Comparison of ENCODE assay signal across 9 cellular contexts in the genomic region with DNA sequence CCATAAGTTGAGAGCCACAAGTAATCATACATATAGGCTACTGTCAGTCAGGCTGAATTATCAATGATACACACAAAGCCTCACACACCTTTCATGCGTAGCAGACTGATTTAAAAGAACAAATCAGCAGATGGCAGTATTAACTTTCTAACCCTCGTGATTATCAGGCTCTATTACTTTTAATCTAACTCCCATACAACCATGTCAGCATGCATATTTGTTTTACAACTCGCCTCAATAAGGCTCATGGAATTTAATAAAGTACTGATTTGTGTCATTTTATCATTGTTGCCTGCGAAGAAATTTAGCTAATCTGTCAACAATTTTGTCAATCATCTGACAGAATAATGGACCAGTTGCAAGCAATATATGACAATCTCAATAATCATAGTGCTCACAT.
DNase-seq lines count a peak whose midpoint lies in the region; ATAC-seq and TF ChIP-seq lines count a peak whose summit lies in the region.
"Had no signal": no experiment of that assay in that cellular context is flagged by ENCODE, and none has a peak within 500 bp of the region (broad histone marks: within the 10 kb centered on the region; RNA-seq: fewer than 3 reads in every experiment).

No MANE protein-coding gene starts in this region.

- no peaks in the 10 kb centered on the region for H3K9me3 Mint-ChIP-seq in endodermal cell
- H3K9me3 Mint-ChIP-seq: CD8-positive, alpha-beta memory T cell had no signal

- WGBS in endodermal cell (ENCODE audit: insufficient coverage in 1 of 2, insufficient read length in 1 of 2), 2 experiments, result 72 to 88% methylated on average over 2 to 4 of the region's 4 CpGs
- WGBS in sigmoid colon, 2 donors, result 40 to 57% methylated on average over 4 of the region's 4 CpGs

- peak; percentile 16 for DNase-seq in NCI-H2029 treated with DMSO at 0.1 percent for 48 hours (lab: John Stamatoyannopoulos, UW)
- DNase-seq in NCI-H2029 (lab: John Stamatoyannopoulos, UW), result no peak
- peak; percentile 45 for DNase-seq in NCI-H460 (ENCODE audit: extremely low read depth, low read depth)
- no peak for DNase-seq in endodermal cell
- DNase-seq in sciatic nerve (ENCODE audit: low spot score), result no peak
- DNase-seq in cerebellar nuclear complex (lab: John Stamatoyannopoulos, UW), result no peak
- DNase-seq in activated T-cell treated with anti-CD3 and anti-CD28 coated beads, Interleukin-2, amount 50 U/mL, for 48 hours, result no peak
- DNase-seq in sigmoid colon, result no peak

- TF ChIP-seq POLR2A in sigmoid colon (IDR thresholded peaks at IDR 0.05), result no peak

- no peaks in the 10 kb centered on the region for H3K4me1 ChIP-seq in endodermal cell (ENCODE audit: control insufficient read depth, insufficient read depth, low read length)
- peaks cover 0 to 19% (median 4%) of the 10 kb centered on the region in 4 donors for H3K4me1 ChIP-seq in sigmoid colon

- no peak overlapping the region for H3K4me3 Mint-ChIP-seq in endodermal cell
- H3K4me3 Mint-ChIP-seq: CD8-positive, alpha-beta memory T cell had no signal

- no peak for TF ChIP-seq EP300 in sigmoid colon (IDR thresholded peaks at IDR 0.05)

- H3K9me3 ChIP-seq in endodermal cell (ENCODE audit: control insufficient read depth, low read length) (no peaks in the 10 kb centered on the region), sigmoid colon (no peaks in the 10 kb centered on the region)

- H3K4me1 Mint-ChIP-seq in endodermal cell, result no peaks in the 10 kb centered on the region
- H3K4me1 Mint-ChIP-seq: CD8-positive, alpha-beta memory T cell had no signal

- H3K36me3 ChIP-seq in endodermal cell (ENCODE audit: control insufficient read depth, insufficient read depth, low read length) (no peaks in the 10 kb centered on the region), sigmoid colon (peaks cover 0 to 38% (median 3%) of the 10 kb centered on the region in 4 donors)

- ATAC-seq in sciatic nerve, result peak; percentile 53

- H3K27me3 Mint-ChIP-seq in endodermal cell (ENCODE audit: insufficient read depth), result no peaks in the 10 kb centered on the region
- H3K27me3 Mint-ChIP-seq: CD8-positive, alpha-beta memory T cell had no signal

- no peak overlapping the region for H3K27ac ChIP-seq in endodermal cell (ENCODE audit: low read depth, low read length)
- H3K27ac ChIP-seq in sigmoid colon, result no peak overlapping the region

- no peaks in the 10 kb centered on the region for H3K36me3 Mint-ChIP-seq in endodermal cell (ENCODE audit: low read depth)

- no peaks in the 10 kb centered on the region for H3K27me3 ChIP-seq in endodermal cell (ENCODE audit: control insufficient read depth, insufficient read depth, low read length, poor library complexity, severe bottlenecking)
- H3K27me3 ChIP-seq in sigmoid colon, result no peaks in the 10 kb centered on the region

- no peak overlapping the region for H3K9ac ChIP-seq in endodermal cell (ENCODE audit: extremely low read depth, low read length, poor library complexity, severe bottlenecking)

- H3K4me3 ChIP-seq in endodermal cell (ENCODE audit: low read length), result no peak overlapping the region
- no peak overlapping the region for H3K4me3 ChIP-seq in sigmoid colon

- intact Hi-C loops in sciatic nerve (cut with DNase I) (no loop called here), sigmoid colon (cut with DNase I) (loop anchor here (5.0 kb wide), 1 partner anchor 301 kb away; no protein-coding TSS in a partner anchor)

- peak; percentile 64 for TF ChIP-seq CTCF in endodermal cell (conservative IDR thresholded peaks at IDR 0.05)
- peak in 2 of 4 experiments; percentile 20 to 36 for TF ChIP-seq CTCF in sigmoid colon (IDR thresholded peaks at IDR 0.05)

- no peak overlapping the region for H3K27ac Mint-ChIP-seq in endodermal cell

Comparison
In these comparisons a context has a peak if more than half of its experiments do, and no peak if none do; other contexts are left out.
1. DNase-seq: peak in NCI-H2029 treated with DMSO at 0.1 percent for 48 hours (single experiment) and NCI-H460 (single experiment); none in NCI-H2029 (single experiment), endodermal cell (single experiment), sciatic nerve (single experiment), cerebellar nuclear complex (0 of 2), activated T-cell treated with anti-CD3 and anti-CD28 coated beads, Interleukin-2, amount 50 U/mL, for 48 hours (0 of 2) and sigmoid colon (single experiment).